Comparison of ENCODE assay signal across 15 cellular contexts in the genomic region with DNA sequence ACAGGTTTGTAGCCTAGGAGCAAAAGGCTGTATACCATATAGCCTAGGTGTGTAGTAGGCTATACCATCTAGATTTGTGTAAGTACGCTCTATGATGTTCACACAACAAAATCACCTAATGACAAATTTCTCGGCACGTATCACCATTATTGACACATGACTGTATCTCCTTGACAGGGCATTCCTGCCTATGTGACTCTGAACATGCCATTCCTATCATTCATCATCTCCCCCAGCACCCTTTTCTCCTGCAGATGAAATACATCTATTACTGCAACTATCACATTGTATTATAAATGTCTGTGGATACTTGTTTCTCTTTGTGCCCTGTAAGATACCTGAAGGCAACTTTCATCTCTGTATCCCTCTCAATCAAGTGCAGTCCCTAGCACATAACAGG. TPM values are rescaled to one million over a fixed set of nuclear protein-coding genes. Genes with fewer than 3 reads are reported as not detected.
DNase-seq lines count a peak whose midpoint lies in the region; ATAC-seq, FAIRE-seq and TF ChIP-seq lines count a peak whose summit lies in the region.
"Had no signal": no experiment of that assay in that cellular context is flagged by ENCODE, and none has a peak within 500 bp of the region (broad histone marks: within the 10 kb centered on the region; RNA-seq: fewer than 3 reads in every experiment).

No MANE protein-coding gene starts in this region.

- H3K4me1 ChIP-seq in astrocyte (ENCODE audit: insufficient read depth, low read length), result peaks cover 9% of the 10 kb centered on the region
- H3K4me1 ChIP-seq: parathyroid adenoma had no signal

- no peak overlapping the region for H3K9ac ChIP-seq in astrocyte (ENCODE audit: low read length)
- H3K9ac ChIP-seq: parathyroid adenoma had no signal

- no peak overlapping the region for H2AFZ ChIP-seq in astrocyte (ENCODE audit: low read depth, low read length)
- H2AFZ ChIP-seq: parathyroid adenoma had no signal

- no peak for TF ChIP-seq CTCF in astrocyte (IDR thresholded peaks at IDR 0.05; ENCODE audit: insufficient read depth, low read depth, low read length)
- TF ChIP-seq CTCF in kidney epithelial cell (IDR thresholded peaks at IDR 0.05; ENCODE audit: insufficient read depth, low read length, poor library complexity, severe bottlenecking), result no peak

- no peak overlapping the region for H3K4me3 Mint-ChIP-seq in stimulated activated naive CD8-positive, alpha-beta T cell treated with anti-CD3 and anti-CD28 coated beads, Interleukin-15, Interleukin-2, amounts not matched to agents 100 ng/mL and 50 ng/mL, for 24 hours
- H3K4me3 Mint-ChIP-seq in stimulated activated naive CD8-positive, alpha-beta T cell treated with anti-CD3 and anti-CD28 coated beads, Interleukin-15, amount 100 ng/mL, for 72 hours, result no peak overlapping the region
- H3K4me3 Mint-ChIP-seq in astrocyte (ENCODE audit: unreplicated experiment), result peak overlapping the region; percentile 24
- no peak overlapping the region for H3K4me3 Mint-ChIP-seq in activated T-cell treated with anti-CD3 and anti-CD28 coated beads, Interleukin-2, amount 50 U/mL, for 24 hours

- FAIRE-seq in astrocyte (lab: Jason Lieb, UNC) (peak; percentile 50), urothelium cell line (lab: Jason Lieb, UNC) (no peak)

- peaks cover 51% of the 10 kb centered on the region for H3K79me2 ChIP-seq in astrocyte (ENCODE audit: insufficient read depth, low read length)
- H3K79me2 ChIP-seq: parathyroid adenoma had no signal

- H3K4me3 ChIP-seq in astrocyte (ENCODE audit: insufficient read depth, low read depth, low read length), result no peak overlapping the region
- no peak overlapping the region for H3K4me3 ChIP-seq in kidney epithelial cell (ENCODE audit: low read depth, low read length)

- H3K36me3 Mint-ChIP-seq in stimulated activated naive CD8-positive, alpha-beta T cell treated with anti-CD3 and anti-CD28 coated beads, Interleukin-15, Interleukin-2, amounts not matched to agents 100 ng/mL and 50 ng/mL, for 24 hours (ENCODE audit: low read depth), result peaks cover 55% of the 10 kb centered on the region
- H3K36me3 Mint-ChIP-seq in astrocyte (ENCODE audit: low read depth, unreplicated experiment), result peaks cover 12% of the 10 kb centered on the region
- peaks cover 73% of the 10 kb centered on the region for H3K36me3 Mint-ChIP-seq in activated T-cell treated with anti-CD3 and anti-CD28 coated beads, Interleukin-2, amount 50 U/mL, for 24 hours (ENCODE audit: low read depth)

- H3K27ac ChIP-seq in astrocyte (ENCODE audit: low read depth, low read length), result peak overlapping the region; percentile 8
- H3K27ac ChIP-seq: parathyroid adenoma had no signal

- peaks cover 23% of the 10 kb centered on the region for H3K4me1 Mint-ChIP-seq in stimulated activated naive CD8-positive, alpha-beta T cell treated with anti-CD3 and anti-CD28 coated beads, Interleukin-15, Interleukin-2, amounts not matched to agents 100 ng/mL and 50 ng/mL, for 24 hours (ENCODE audit: low read depth)
- peaks cover 27% of the 10 kb centered on the region for H3K4me1 Mint-ChIP-seq in stimulated activated naive CD8-positive, alpha-beta T cell treated with anti-CD3 and anti-CD28 coated beads, Interleukin-15, amount 100 ng/mL, for 72 hours
- H3K4me1 Mint-ChIP-seq in astrocyte (ENCODE audit: low read depth, unreplicated experiment), result peaks cover 24% of the 10 kb centered on the region
- H3K4me1 Mint-ChIP-seq in activated T-cell treated with anti-CD3 and anti-CD28 coated beads, Interleukin-2, amount 50 U/mL, for 24 hours (ENCODE audit: low read depth), result peaks cover 36% of the 10 kb centered on the region

- H3K4me2 ChIP-seq in astrocyte (ENCODE audit: low read length), result peak overlapping the region; percentile 38

- DNase-seq in stimulated activated naive CD8-positive, alpha-beta T cell treated with anti-CD3 and anti-CD28 coated beads, Interleukin-15, amount 100 ng/mL, for 72 hours, result no peak
- DNase-seq in astrocyte (ENCODE audit: low read depth) (peak; percentile 23), kidney epithelial cell (ENCODE audit: low read depth) (peak; percentile 25), urothelium cell line (ENCODE audit: low spot score) (peak; percentile 15)
- no peak for DNase-seq in activated T-cell treated with anti-CD3 and anti-CD28 coated beads, Interleukin-2, amount 50 U/mL, for 24 hours
- DNase-seq in stimulated activated CD8-positive, alpha-beta memory T cell treated with anti-CD3 and anti-CD28 coated beads, Interleukin-4, amount 100 ng/mL, for 48 hours, result no peak
- DNase-seq: activated CD4-positive, alpha-beta T cell treated with anti-CD3 and anti-CD28 coated beads, Interleukin-2, amount 50 U/mL, for 48 hours; activated gamma-delta T cell; DMS 273 treated with DMSO at 0.1 percent for 48 hours; erythroblast; NCI-H1436; NCI-H446 treated with DMSO at 0.1 percent for 48 hours had no signal

- ATAC-seq in stimulated activated naive CD8-positive, alpha-beta T cell treated with anti-CD3 and anti-CD28 coated beads, Interleukin-15, amount 100 ng/mL, for 72 hours, result no peak
- ATAC-seq in HG03108 (IDR thresholded peaks at IDR 0.05; ENCODE audit: unreplicated experiment), result no peak

- peaks cover 23% of the 10 kb centered on the region for H4K20me1 ChIP-seq in astrocyte (ENCODE audit: insufficient read depth, low read length)

- no peaks in the 10 kb centered on the region for H3K27me3 ChIP-seq in astrocyte (ENCODE audit: insufficient read depth, low read length)
- H3K27me3 ChIP-seq in kidney epithelial cell (ENCODE audit: control insufficient read depth, insufficient read depth, low read length), result no peaks in the 10 kb centered on the region

- H3K27ac Mint-ChIP-seq in stimulated activated naive CD8-positive, alpha-beta T cell treated with anti-CD3 and anti-CD28 coated beads, Interleukin-15, Interleukin-2, amounts not matched to agents 100 ng/mL and 50 ng/mL, for 24 hours, result peak overlapping the region; percentile 33
- H3K27ac Mint-ChIP-seq in stimulated activated naive CD8-positive, alpha-beta T cell treated with anti-CD3 and anti-CD28 coated beads, Interleukin-15, amount 100 ng/mL, for 72 hours, result no peak overlapping the region
- peak overlapping the region; percentile 8 for H3K27ac Mint-ChIP-seq in astrocyte (ENCODE audit: unreplicated experiment)
- H3K27ac Mint-ChIP-seq in activated T-cell treated with anti-CD3 and anti-CD28 coated beads, Interleukin-2, amount 50 U/mL, for 24 hours, result no peak overlapping the region

- H3K9me3 Mint-ChIP-seq in stimulated activated naive CD8-positive, alpha-beta T cell treated with anti-CD3 and anti-CD28 coated beads, Interleukin-15, Interleukin-2, amounts not matched to agents 100 ng/mL and 50 ng/mL, for 24 hours, result no peaks in the 10 kb centered on the region
- no peaks in the 10 kb centered on the region for H3K9me3 Mint-ChIP-seq in stimulated activated naive CD8-positive, alpha-beta T cell treated with anti-CD3 and anti-CD28 coated beads, Interleukin-15, amount 100 ng/mL, for 72 hours
- H3K9me3 Mint-ChIP-seq in astrocyte (ENCODE audit: unreplicated experiment), result no peaks in the 10 kb centered on the region
- no peaks in the 10 kb centered on the region for H3K9me3 Mint-ChIP-seq in activated T-cell treated with anti-CD3 and anti-CD28 coated beads, Interleukin-2, amount 50 U/mL, for 24 hours

- H3K27me3 Mint-ChIP-seq in stimulated activated naive CD8-positive, alpha-beta T cell treated with anti-CD3 and anti-CD28 coated beads, Interleukin-15, Interleukin-2, amounts not matched to agents 100 ng/mL and 50 ng/mL, for 24 hours, result no peaks in the 10 kb centered on the region
- no peaks in the 10 kb centered on the region for H3K27me3 Mint-ChIP-seq in stimulated activated naive CD8-positive, alpha-beta T cell treated with anti-CD3 and anti-CD28 coated beads, Interleukin-15, amount 100 ng/mL, for 72 hours
- no peaks in the 10 kb centered on the region for H3K27me3 Mint-ChIP-seq in astrocyte (ENCODE audit: low read depth, unreplicated experiment)
- no peaks in the 10 kb centered on the region for H3K27me3 Mint-ChIP-seq in activated T-cell treated with anti-CD3 and anti-CD28 coated beads, Interleukin-2, amount 50 U/mL, for 24 hours

- H3K36me3 ChIP-seq in astrocyte (ENCODE audit: insufficient read depth, low read length) (peaks cover 12% of the 10 kb centered on the region), kidney epithelial cell (ENCODE audit: control insufficient read depth, insufficient read depth, low read length) (no peaks in the 10 kb centered on the region)

- H3K9me3 ChIP-seq in astrocyte (ENCODE audit: insufficient read depth, low read depth, low read length), result no peaks in the 10 kb centered on the region

RNA-seq across cellular contexts. Expression of gene TP53BP2, which starts 29.9 kb away (rescaled TPM):
- 42.3 and 46.6 TPM in 2 replicates for total RNA-seq in astrocyte
- total RNA-seq in kidney epithelial cell, result 97.1 and 100.0 TPM in 2 replicates

Comparison
In these comparisons a context has a peak if more than half of its experiments do, and no peak if none do; other contexts are left out.
1. H3K27ac Mint-ChIP-seq: peak in stimulated activated naive CD8-positive, alpha-beta T cell treated with anti-CD3 and anti-CD28 coated beads, Interleukin-15, Interleukin-2, amounts not matched to agents 100 ng/mL and 50 ng/mL, for 24 hours (single experiment) and astrocyte (single experiment); none in stimulated activated naive CD8-positive, alpha-beta T cell treated with anti-CD3 and anti-CD28 coated beads, Interleukin-15, amount 100 ng/mL, for 72 hours (0 of 2) and activated T-cell treated with anti-CD3 and anti-CD28 coated beads, Interleukin-2, amount 50 U/mL, for 24 hours (single experiment).
2. DNase-seq: peak in astrocyte (single experiment), kidney epithelial cell (single experiment) and urothelium cell line (single experiment); none in stimulated activated naive CD8-positive, alpha-beta T cell treated with anti-CD3 and anti-CD28 coated beads, Interleukin-15, amount 100 ng/mL, for 72 hours (0 of 2), activated T-cell treated with anti-CD3 and anti-CD28 coated beads, Interleukin-2, amount 50 U/mL, for 24 hours (single experiment) and stimulated activated CD8-positive, alpha-beta memory T cell treated with anti-CD3 and anti-CD28 coated beads, Interleukin-4, amount 100 ng/mL, for 48 hours (single experiment).